In the genomic region with DNA sequence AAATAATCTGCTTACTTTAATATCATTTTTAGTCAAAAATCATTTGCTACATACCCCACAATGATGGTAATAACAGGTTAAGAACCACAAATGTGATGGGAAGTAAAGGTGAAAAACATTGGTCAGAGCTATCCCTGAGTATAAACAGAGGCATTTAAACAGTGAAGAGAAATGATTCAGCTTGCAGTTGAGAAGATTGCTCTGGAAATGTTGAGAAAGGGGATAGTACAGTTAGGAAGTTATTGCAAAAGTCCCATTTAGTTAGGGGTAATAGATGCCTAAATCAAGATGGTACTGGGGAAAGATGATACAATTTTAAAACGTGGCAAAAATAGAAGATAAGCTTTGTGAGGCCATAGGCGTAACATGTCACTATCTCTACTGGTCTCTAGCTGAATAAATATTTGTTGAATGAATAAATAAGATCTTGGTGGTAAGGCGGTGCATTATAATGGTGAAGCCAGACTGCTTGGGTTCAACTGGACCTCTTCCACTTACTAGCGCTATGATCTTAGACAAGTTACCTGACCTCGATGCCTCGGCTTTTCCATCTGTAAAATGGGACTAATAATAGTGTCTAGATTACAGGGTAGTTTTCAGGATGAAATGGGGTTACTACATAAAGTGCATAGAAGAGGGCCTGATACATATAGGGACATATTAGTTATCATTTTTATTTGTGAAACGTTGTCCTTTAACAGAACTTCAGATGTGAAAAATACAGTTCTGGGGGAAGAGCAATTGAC, we compare ENCODE assay signal across 10 cellular contexts. TPM values are rescaled to one million over a fixed set of nuclear protein-coding genes. Genes with fewer than 3 reads are reported as not detected.
DNase-seq lines count a peak whose midpoint lies in the region; ATAC-seq, FAIRE-seq and TF ChIP-seq lines count a peak whose summit lies in the region.
"Had no signal": no experiment of that assay in that cellular context is flagged by ENCODE, and none has a peak within 500 bp of the region (broad histone marks: within the 10 kb centered on the region; RNA-seq: fewer than 3 reads in every experiment).

No MANE protein-coding gene starts in this region.

- ATAC-seq in right lobe of liver, result no peak

- TF ChIP-seq POLR2A in right lobe of liver (IDR thresholded peaks at IDR 0.05) (no peak), GM12891 (IDR thresholded peaks at IDR 0.05; ENCODE audit: low read depth, low read length) (no peak)

- no peak for FAIRE-seq in GM12891 (lab: Jason Lieb, UNC)

- H3K27me3 ChIP-seq in ascending aorta, result no peaks in the 10 kb centered on the region
- H3K27me3 ChIP-seq in right lobe of liver, result no peaks in the 10 kb centered on the region
- no peaks in the 10 kb centered on the region for H3K27me3 ChIP-seq in subcutaneous abdominal adipose tissue (ENCODE audit: control insufficient read depth in 5 of 5, insufficient read depth in 4 of 5, low read length in 5 of 5)
- H3K27me3 ChIP-seq: testis had no signal

- H3K9me3 ChIP-seq in ascending aorta (no peaks in the 10 kb centered on the region), right lobe of liver (no peaks in the 10 kb centered on the region), subcutaneous abdominal adipose tissue (ENCODE audit: control insufficient read depth in 5 of 5, low read length in 5 of 5) (no peaks in the 10 kb centered on the region)
- H3K9me3 ChIP-seq: testis had no signal

- peaks cover 28% of the 10 kb centered on the region for H3K4me1 Mint-ChIP-seq in activated CD4-positive, alpha-beta T cell treated with anti-CD3 and anti-CD28 coated beads, Interleukin-2, amount 10 ng/mL, durations not matched to agents 24 days and 14 days

- peak overlapping the region; percentile 100 for H3K4me3 Mint-ChIP-seq in activated CD4-positive, alpha-beta T cell treated with anti-CD3 and anti-CD28 coated beads, Interleukin-2, amount 10 ng/mL, durations not matched to agents 24 days and 14 days

- no peak for DNase-seq in activated CD4-positive, alpha-beta T cell treated with anti-CD3 and anti-CD28 coated beads, Interleukin-2, amount 10 ng/mL, durations not matched to agents 24 days and 14 days
- no peak for DNase-seq in activated CD4-positive, alpha-beta T cell treated with anti-CD3 and anti-CD28 coated beads, Interleukin-2, amount 50 U/mL, for 4 hours
- DNase-seq in ascending aorta (ENCODE audit: low spot score in 2 of 2), result no peak
- DNase-seq in right lobe of liver, result no peak
- no peak for DNase-seq in DMS79 (lab: John Stamatoyannopoulos, UW)
- no peak for DNase-seq in central memory CD4-positive, alpha-beta T cell
- DNase-seq in GM12891 (ENCODE audit: insufficient read length, low spot score), result no peak
- DNase-seq: NCI-H1417 treated with DMSO at 0.1 percent for 48 hours, testis had no signal

- H3K9me3 Mint-ChIP-seq in activated CD4-positive, alpha-beta T cell treated with anti-CD3 and anti-CD28 coated beads, Interleukin-2, amount 10 ng/mL, durations not matched to agents 24 days and 14 days, result no peaks in the 10 kb centered on the region

- intact Hi-C loops in activated CD4-positive, alpha-beta T cell treated with anti-CD3 and anti-CD28 coated beads, Interleukin-2, amount 10 ng/mL, durations not matched to agents 24 days and 14 days (cut with micrococcal nuclease), result loop anchor here (5.0 to 10.0 kb wide), 8 partner anchors 232 to 1825 kb away; partner anchors contain the start of genes CASP10, FAM117B, HYCC2 and MAIP1
- intact Hi-C loops in ascending aorta (cut with DNase I), result loop anchor here (1.0 to 10.0 kb wide), 3 partner anchors 21 to 225 kb away; partner anchors contain the start of genes AOX1, NIF3L1 and PPIL3
- intact Hi-C loops in right lobe of liver (cut with DNase I), result no loop called here

- WGBS in right lobe of liver (ENCODE audit: insufficient coverage, low coverage, low lambda C conversion rate, missing lambda C conversion rate), result 65% methylated on average over 6 of the region's 7 CpGs

- peak overlapping the region in 3 of 5 donors; percentile 75 to 99 (median 81) for H3K9ac ChIP-seq in subcutaneous abdominal adipose tissue (ENCODE audit: low read length in 5 of 5)

- H3K36me3 ChIP-seq in ascending aorta, result peaks cover 9 to 13% of the 10 kb centered on the region in 2 donors
- H3K36me3 ChIP-seq in right lobe of liver, result peaks cover 0 to 15% (median 5%) of the 10 kb centered on the region in 4 donors
- peaks cover 7 to 12% (median 11%) of the 10 kb centered on the region in 5 donors for H3K36me3 ChIP-seq in subcutaneous abdominal adipose tissue (ENCODE audit: control insufficient read depth in 5 of 5, insufficient read depth in 5 of 5, low read length in 5 of 5)

- peaks cover 5% of the 10 kb centered on the region for H3K27me3 Mint-ChIP-seq in activated CD4-positive, alpha-beta T cell treated with anti-CD3 and anti-CD28 coated beads, Interleukin-2, amount 10 ng/mL, durations not matched to agents 24 days and 14 days

- H3K27ac Mint-ChIP-seq in activated CD4-positive, alpha-beta T cell treated with anti-CD3 and anti-CD28 coated beads, Interleukin-2, amount 10 ng/mL, durations not matched to agents 24 days and 14 days, result peak overlapping the region; percentile 98

- peak overlapping the region; percentile 98 for H3K27ac ChIP-seq in ascending aorta
- peak overlapping the region; percentile 96 to 97 (median 97) for H3K27ac ChIP-seq in right lobe of liver
- H3K27ac ChIP-seq in subcutaneous abdominal adipose tissue (ENCODE audit: low read depth, low read length), result peak overlapping the region; percentile 98

- H3K4me1 ChIP-seq in ascending aorta (peaks cover 6 to 37% of the 10 kb centered on the region in 2 donors), right lobe of liver (peaks cover 0 to 30% (median 10%) of the 10 kb centered on the region in 4 donors), subcutaneous abdominal adipose tissue (ENCODE audit: control insufficient read depth in 5 of 5, insufficient read depth in 5 of 5, low read length in 5 of 5) (peaks cover 5 to 40% (median 37%) of the 10 kb centered on the region in 5 donors)

- peaks cover 21% of the 10 kb centered on the region for H3K36me3 Mint-ChIP-seq in activated CD4-positive, alpha-beta T cell treated with anti-CD3 and anti-CD28 coated beads, Interleukin-2, amount 10 ng/mL, durations not matched to agents 24 days and 14 days (ENCODE audit: low read depth)

- peak overlapping the region in 1 of 2 donors; percentile 97 for H3K4me3 ChIP-seq in ascending aorta
- H3K4me3 ChIP-seq in right lobe of liver, result no peak overlapping the region
- peak overlapping the region in 1 of 5 donors; percentile 93 for H3K4me3 ChIP-seq in subcutaneous abdominal adipose tissue (ENCODE audit: low read depth in 1 of 5, low read length in 5 of 5)

- TF ChIP-seq CTCF in ascending aorta (IDR thresholded peaks at IDR 0.05) (no peak), right lobe of liver (IDR thresholded peaks at IDR 0.05) (no peak)

TF ChIP-seq in GM12891, 5 proteins besides CTCF, POLR2A, EP300 and RAD21:
- TF ChIP-seq PAX5 (IDR thresholded peaks at IDR 0.05; ENCODE audit: insufficient read depth, low read length, severe bottlenecking), result no peak
TF ChIP-seq in GM12891: peak in this region for 0.

RNA-seq across cellular contexts. Expression of gene BZW1, which starts 2.0 kb away (rescaled TPM):
- 489 and 490 TPM in 2 replicates for total RNA-seq in activated CD4-positive, alpha-beta T cell treated with anti-CD3 and anti-CD28 coated beads, Interleukin-2, amount 10 ng/mL, durations not matched to agents 24 days and 14 days
- total RNA-seq in ascending aorta (85.4 TPM), right lobe of liver (100 to 1,000 TPM; 176 to 239 (median 210) TPM)
- 167 TPM for polyA plus RNA-seq in GM12891 (2012; ENCODE audit: low read depth, missing spikeins)

RNA-seq across cellular contexts. Expression of gene CLK1, which starts 54.8 kb away (rescaled TPM):
- total RNA-seq in activated CD4-positive, alpha-beta T cell treated with anti-CD3 and anti-CD28 coated beads, Interleukin-2, amount 10 ng/mL, durations not matched to agents 24 days and 14 days, result 99.3 and 100 TPM in 2 replicates
- total RNA-seq in ascending aorta (43.5 TPM), right lobe of liver (10 to 100 TPM; 29.9 to 81.5 (median 36.7) TPM)
- polyA plus RNA-seq in GM12891 (2012; ENCODE audit: low read depth, missing spikeins), result 42.5 TPM

Comparison
In these comparisons a context has a peak if more than half of its experiments do, and no peak if none do; other contexts are left out.
1. intact Hi-C loops: an anchor here in activated CD4-positive, alpha-beta T cell treated with anti-CD3 and anti-CD28 coated beads, Interleukin-2, amount 10 ng/mL, durations not matched to agents 24 days and 14 days (5.0 to 10.0 kb wide) and ascending aorta (1.0 to 10.0 kb wide); none called in right lobe of liver.